In genomic region chr4:113153529-113154101, GRCh38 we compare ENCODE assay signal across 14 cellular contexts.
DNase-seq lines count a peak whose midpoint lies in the region; TF ChIP-seq lines count a peak whose summit lies in the region.
"Had no signal": no experiment of that assay in that cellular context is flagged by ENCODE, and none has a peak within 500 bp of the region (broad histone marks: within the 10 kb centered on the region; RNA-seq: fewer than 3 reads in every experiment).

No MANE protein-coding gene starts in this region.

- DNase-seq in AML-193 (lab: John Stamatoyannopoulos, UW) (peak; percentile 2 to 6), PC-9 (no peak), fibroblast of pulmonary artery (ENCODE audit: low read depth) (peak; percentile 11), neuronal stem cell (ENCODE audit: low spot score) (no peak), middle frontal gyrus (ENCODE audit: extremely low spot score, low spot score) (no peak), sigmoid colon (no peak)
- DNase-seq in effector memory CD4-positive, alpha-beta T cell, result no peak
- DNase-seq: activated CD4-positive, CD25-positive, alpha-beta regulatory T cell treated with anti-CD3 and anti-CD28 coated beads, Interleukin-2, amount 50 U/mL, for 72 hours; dorsolateral prefrontal cortex; right cardiac atrium; stimulated activated naive CD8-positive, alpha-beta T cell treated with anti-CD3 and anti-CD28 coated beads, Interleukin-15, amount 100 ng/mL, for 72 hours had no signal

- no peak overlapping the region for H3K9ac ChIP-seq in neuronal stem cell (ENCODE audit: low read depth, low read length, poor library complexity)

- H2AFZ ChIP-seq in PC-9 (no peak overlapping the region), neuronal stem cell (ENCODE audit: low read length) (no peak overlapping the region)

- no CpG with 5 or more reads among the region's 2 CpGs for WGBS in neuronal stem cell (ENCODE audit: extremely low coverage in 2 of 2, insufficient read length in 2 of 2, insufficient replicate concordance in 1 of 2), 2 donors
- 87 to 91% methylated on average over 2 of the region's 2 CpGs for WGBS in sigmoid colon, 2 donors

- H3K4me3 ChIP-seq in HEK293 (ENCODE audit: low read depth, low read length) (no peak overlapping the region), PC-9 (no peak overlapping the region), fibroblast of pulmonary artery (replicated peaks; ENCODE audit: low read depth, low read length) (no peak overlapping the region), neuronal stem cell (ENCODE audit: low read length in 2 of 2) (no peak overlapping the region), sigmoid colon (no peak overlapping the region)
- no peak overlapping the region for H3K4me3 ChIP-seq in effector memory CD4-positive, alpha-beta T cell (ENCODE audit: insufficient read depth, low read depth, low read length, poor library complexity, severe bottlenecking)
- H3K4me3 ChIP-seq: dorsolateral prefrontal cortex, gastroesophageal sphincter had no signal

- H3K23ac ChIP-seq in neuronal stem cell (ENCODE audit: low read depth, low read length, poor library complexity), result no peak overlapping the region

- H4K20me1 ChIP-seq in PC-9 (ENCODE audit: insufficient read depth), result no peaks in the 10 kb centered on the region

- no peak overlapping the region for H3K18ac ChIP-seq in neuronal stem cell (ENCODE audit: low read length)

- no peaks in the 10 kb centered on the region for H3K4me1 ChIP-seq in HEK293 (ENCODE audit: control insufficient read depth, insufficient read depth, low read length)
- H3K4me1 ChIP-seq in PC-9 (replicated peaks; ENCODE audit: insufficient read depth), result no peaks in the 10 kb centered on the region
- no peaks in the 10 kb centered on the region for H3K4me1 ChIP-seq in neuronal stem cell (ENCODE audit: control insufficient read depth in 2 of 2, insufficient read depth in 1 of 2, low read depth in 1 of 2, low read length in 2 of 2)
- H3K4me1 ChIP-seq in effector memory CD4-positive, alpha-beta T cell (ENCODE audit: control insufficient read depth, insufficient read depth, low read length, poor library complexity, severe bottlenecking), result no peaks in the 10 kb centered on the region
- no peaks in the 10 kb centered on the region for H3K4me1 ChIP-seq in sigmoid colon
- H3K4me1 ChIP-seq: gastroesophageal sphincter had no signal

- H3K27me3 ChIP-seq in PC-9 (ENCODE audit: insufficient read depth, low read depth) (no peaks in the 10 kb centered on the region), neuronal stem cell (ENCODE audit: control insufficient read depth in 3 of 3, insufficient read depth in 3 of 3, low read depth in 1 of 3, low read length in 3 of 3) (no peaks in the 10 kb centered on the region), sigmoid colon (no peaks in the 10 kb centered on the region)
- H3K27me3 ChIP-seq in effector memory CD4-positive, alpha-beta T cell (replicated peaks; ENCODE audit: control insufficient read depth, insufficient read depth, low read length, poor library complexity, severe bottlenecking), result no peaks in the 10 kb centered on the region
- H3K27me3 ChIP-seq: dorsolateral prefrontal cortex, gastroesophageal sphincter had no signal

- no peaks in the 10 kb centered on the region for H3K79me1 ChIP-seq in neuronal stem cell (ENCODE audit: low read depth, low read length)

- no peak overlapping the region for H3K27ac ChIP-seq in HEK293 (ENCODE audit: extremely low read depth, low read depth, low read length)
- H3K27ac ChIP-seq in PC-9, result no peak overlapping the region
- no peak overlapping the region for H3K27ac ChIP-seq in neuronal stem cell (replicated peaks; ENCODE audit: low read length)
- H3K27ac ChIP-seq in effector memory CD4-positive, alpha-beta T cell (ENCODE audit: insufficient read depth, low read length, poor library complexity, severe bottlenecking), result no peak overlapping the region
- no peak overlapping the region for H3K27ac ChIP-seq in sigmoid colon
- H3K27ac ChIP-seq: dorsolateral prefrontal cortex, gastroesophageal sphincter, HL-60 had no signal

- BruUV-seq in PC-9 (replicated peaks; lab: Mats Ljungman, UMichigan), result no TSS peak

- H3F3A ChIP-seq in PC-9 (ENCODE audit: insufficient read depth, low read depth), result no peaks in the 10 kb centered on the region

- H3K36me3 ChIP-seq in HEK293 (ENCODE audit: control insufficient read depth in 2 of 2, insufficient read depth in 1 of 2, low read length in 2 of 2) (no peaks in the 10 kb centered on the region), PC-9 (ENCODE audit: low read depth) (no peaks in the 10 kb centered on the region), neuronal stem cell (replicated peaks in 1 of 2; ENCODE audit: control insufficient read depth in 2 of 2, insufficient read depth in 2 of 2, low read length in 2 of 2) (peaks cover 0 to 1% of the 10 kb centered on the region in 2 donors), sigmoid colon (no peaks in the 10 kb centered on the region)
- no peaks in the 10 kb centered on the region for H3K36me3 ChIP-seq in effector memory CD4-positive, alpha-beta T cell (ENCODE audit: control insufficient read depth, insufficient read depth, low read length)
- H3K36me3 ChIP-seq: gastroesophageal sphincter had no signal

- no peak overlapping the region for H4K91ac ChIP-seq in neuronal stem cell (ENCODE audit: low read depth, low read length, poor library complexity)

- H3K79me2 ChIP-seq in PC-9 (ENCODE audit: low read depth), result no peaks in the 10 kb centered on the region

- no peak overlapping the region for H2BK120ac ChIP-seq in neuronal stem cell (ENCODE audit: low read depth, low read length)

- no peak overlapping the region for H3K4ac ChIP-seq in neuronal stem cell (ENCODE audit: low read length)

- H2BK12ac ChIP-seq in neuronal stem cell (ENCODE audit: low read length), result no peak overlapping the region

- H3K9me3 ChIP-seq in HEK293 (ENCODE audit: control insufficient read depth, insufficient read depth, low read depth, low read length) (no peaks in the 10 kb centered on the region), PC-9 (ENCODE audit: insufficient read depth, low read depth) (no peaks in the 10 kb centered on the region), neuronal stem cell (replicated peaks in 1 of 2; ENCODE audit: control insufficient read depth in 2 of 2, insufficient read depth in 1 of 2, low read depth in 1 of 2, low read length in 2 of 2) (no peaks in the 10 kb centered on the region), sigmoid colon (no peaks in the 10 kb centered on the region)
- no peaks in the 10 kb centered on the region for H3K9me3 ChIP-seq in effector memory CD4-positive, alpha-beta T cell (ENCODE audit: control insufficient read depth, low read length)
- H3K9me3 ChIP-seq: gastroesophageal sphincter had no signal

- no peak overlapping the region for H2AK5ac ChIP-seq in neuronal stem cell (ENCODE audit: low read depth, low read length)

- no peak for TF ChIP-seq EP300 in sigmoid colon (IDR thresholded peaks at IDR 0.05)

- no peak overlapping the region for H2BK5ac ChIP-seq in neuronal stem cell (ENCODE audit: low read length)

- H4K8ac ChIP-seq in neuronal stem cell (ENCODE audit: low read depth, low read length), result no peak overlapping the region

- H3K9me2 ChIP-seq in PC-9 (ENCODE audit: insufficient read depth), result no peaks in the 10 kb centered on the region

- H3K4me2 ChIP-seq in PC-9 (no peak overlapping the region), neuronal stem cell (ENCODE audit: insufficient read depth, low read length, poor library complexity, severe bottlenecking) (no peak overlapping the region)

- TF ChIP-seq POLR2A in sigmoid colon (IDR thresholded peaks at IDR 0.05), result no peak

- POLR2A ChIA-PET in HEK293 (lab: Yijun Ruan, JAX), result no interaction called here
- POLR2A ChIA-PET in PC-9 (lab: Charles Lee; ENCODE audit: unreplicated experiment), result interaction anchor here (0.6 kb wide), 1 partner anchor 90 kb away, joined by 3 read pairs; no protein-coding TSS in a partner anchor

- intact Hi-C loops in PC-9 (cut with micrococcal nuclease; ENCODE audit: unreplicated experiment) (no loop called here), sigmoid colon (cut with DNase I) (no loop called here)

- no peak overlapping the region for H2BK15ac ChIP-seq in neuronal stem cell (ENCODE audit: low read length)

- no peak for TF ChIP-seq CTCF in HEK293 (tag by site-specific recombination; IDR thresholded peaks at IDR 0.05)
- TF ChIP-seq CTCF in PC-9 (conservative IDR thresholded peaks at IDR 0.05), result 0 out of 2 replicates have a peak, but pooled peaks have one; percentile 20
- no peak for TF ChIP-seq CTCF in fibroblast of pulmonary artery (IDR thresholded peaks at IDR 0.05; ENCODE audit: low read length, missing control alignments)
- no peak for TF ChIP-seq CTCF in sigmoid colon (IDR thresholded peaks at IDR 0.05)

- CTCF ChIA-PET in HEK293 (lab: Yijun Ruan, JAX) (interaction anchor here (0.6 to 1.0 kb wide), 3 partner anchors 22 to 1242 kb away, joined by 3 to 4 read pairs (median 3); no protein-coding TSS in a partner anchor), PC-9 (lab: Charles Lee) (no interaction called here)

- H3K14ac ChIP-seq in neuronal stem cell (ENCODE audit: low read length), result no peak overlapping the region

TF ChIP-seq in HEK293, 187 proteins besides CTCF, POLR2A, EP300 and RAD21:
- TF ChIP-seq PRDM6 (tag by site-specific recombination; IDR thresholded peaks at IDR 0.05) (0 out of 2 replicates have a peak, but pooled peaks have one; percentile 34), TCF7L2 (IDR thresholded peaks at IDR 0.05; ENCODE audit: borderline replicate concordance, low read depth, low read length) (peak; percentile 71; the same call in 1 of the 2 replicates), ZNF133 (tag by site-specific recombination; IDR thresholded peaks at IDR 0.05) (no peak)

Comparison
In these comparisons a context has a peak if more than half of its experiments do, and no peak if none do; other contexts are left out.
1. DNase-seq: peak in AML-193 (2 of 2) and fibroblast of pulmonary artery (single experiment); none in PC-9 (0 of 2), neuronal stem cell (single experiment), middle frontal gyrus (single experiment), effector memory CD4-positive, alpha-beta T cell (0 of 3) and sigmoid colon (single experiment).